Comparison of ENCODE assay signal across 8 cellular contexts in the genomic region with DNA sequence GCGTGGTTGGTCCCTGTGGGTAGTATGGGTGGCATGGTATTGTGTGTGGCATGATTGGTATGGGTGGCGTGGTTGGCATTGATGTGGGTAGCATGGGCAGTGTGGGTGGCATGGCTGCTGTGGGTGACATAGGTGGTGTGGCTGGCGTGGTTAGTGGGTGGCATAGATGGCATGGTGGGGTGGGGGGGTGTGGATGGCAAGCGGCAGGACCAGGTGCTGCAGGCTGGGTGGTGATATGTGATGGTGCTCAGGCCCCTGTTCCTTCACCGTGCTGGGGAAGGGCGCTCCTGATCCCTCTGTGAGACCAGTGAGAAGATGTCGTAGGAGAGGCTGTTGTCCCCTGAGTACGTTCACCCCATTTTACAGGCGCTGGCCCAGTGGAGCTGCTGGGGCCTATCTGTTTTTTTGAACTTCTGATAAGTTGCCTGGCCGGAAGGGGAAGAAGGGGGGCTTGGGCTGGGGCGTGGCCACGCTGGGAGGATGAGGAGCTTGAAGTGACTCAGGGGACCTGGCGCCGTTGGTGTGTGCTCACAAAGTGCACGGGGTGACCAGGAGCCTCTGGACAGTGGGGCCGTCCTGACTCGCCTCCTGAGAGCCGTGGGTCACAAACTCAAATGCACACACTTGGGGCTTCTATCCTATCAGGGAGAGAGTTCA. TPM values are rescaled to one million over a fixed set of nuclear protein-coding genes. Genes with fewer than 3 reads are reported as not detected.
DNase-seq lines count a peak whose midpoint lies in the region; ATAC-seq, FAIRE-seq and TF ChIP-seq lines count a peak whose summit lies in the region.

No MANE protein-coding gene starts in this region.

- H3K27me3 ChIP-seq in psoas muscle (ENCODE audit: insufficient read depth in 3 of 3, low read length in 2 of 3) (no peaks in the 10 kb centered on the region), PC-9 (ENCODE audit: insufficient read depth, low read depth) (no peaks in the 10 kb centered on the region), small intestine (ENCODE audit: control insufficient read depth in 2 of 2, insufficient read depth in 2 of 2, low read length in 2 of 2) (no peaks in the 10 kb centered on the region)

- TF ChIP-seq CTCF in GM20000 (IDR thresholded peaks at IDR 0.05; ENCODE audit: extremely low read depth, missing control alignments) (no peak), OCI-LY7 (conservative IDR thresholded peaks at IDR 0.05; ENCODE audit: low read length) (no peak), psoas muscle (IDR thresholded peaks at IDR 0.05) (no peak), PC-9 (conservative IDR thresholded peaks at IDR 0.05) (no peak)

- 74 to 78% (median 77%) methylated on average over 18 of the region's 18 CpGs for WGBS in psoas muscle, 3 donors
- 67 to 81% (median 78%) methylated on average over 17 to 18 of the region's 18 CpGs for WGBS in small intestine, 3 donors

- no peaks in the 10 kb centered on the region for H3K36me3 ChIP-seq in OCI-LY7 (ENCODE audit: insufficient read depth, low read length)
- H3K36me3 ChIP-seq in psoas muscle (ENCODE audit: insufficient read depth in 1 of 2, low read depth in 1 of 2): no peaks in the 10 kb centered on the region
- H3K36me3 ChIP-seq in PC-9 (ENCODE audit: low read depth): no peaks in the 10 kb centered on the region
- H3K36me3 ChIP-seq in small intestine (ENCODE audit: control insufficient read depth in 2 of 2, insufficient read depth in 2 of 2, low read length in 2 of 2): peaks cover 0 to 2% of the 10 kb centered on the region in 2 donors

- peaks cover 3% of the 10 kb centered on the region for H3K36me3 Mint-ChIP-seq in effector memory CD8-positive, alpha-beta T cell (ENCODE audit: insufficient read depth)

- H3K9me3 Mint-ChIP-seq in effector memory CD8-positive, alpha-beta T cell: no peaks in the 10 kb centered on the region

- H3K4me2 ChIP-seq in OCI-LY7 (ENCODE audit: low read length) (peak overlapping the region; percentile 73), PC-9 (no peak overlapping the region)

- H3K79me2 ChIP-seq in OCI-LY7 (ENCODE audit: insufficient read depth, low read depth, low read length): peaks cover 20% of the 10 kb centered on the region; the same call in 1 of the 2 replicates
- no peaks in the 10 kb centered on the region for H3K79me2 ChIP-seq in PC-9 (ENCODE audit: low read depth)

- H4K20me1 ChIP-seq in OCI-LY7 (ENCODE audit: insufficient read depth, low read length) (no peaks in the 10 kb centered on the region), PC-9 (ENCODE audit: insufficient read depth) (no peaks in the 10 kb centered on the region)

- H3K9me2 ChIP-seq in OCI-LY7 (ENCODE audit: insufficient read depth, low read length): no peaks in the 10 kb centered on the region
- no peaks in the 10 kb centered on the region for H3K9me2 ChIP-seq in PC-9 (ENCODE audit: insufficient read depth)

- peak overlapping the region; percentile 55 for H2AFZ ChIP-seq in OCI-LY7 (ENCODE audit: low read length)
- no peak overlapping the region for H2AFZ ChIP-seq in PC-9

- peak overlapping the region; percentile 54 for H3K4me3 ChIP-seq in OCI-LY7 (ENCODE audit: low read depth, low read length, poor library complexity, severe bottlenecking)
- no peak overlapping the region for H3K4me3 ChIP-seq in psoas muscle
- no peak overlapping the region for H3K4me3 ChIP-seq in PC-9
- no peak overlapping the region for H3K4me3 ChIP-seq in small intestine (ENCODE audit: low read depth in 1 of 2, low read length in 2 of 2)

- FAIRE-seq in small intestine (lab: Jason Lieb, UNC): no peak

- peaks cover 70% of the 10 kb centered on the region for H3K4me1 ChIP-seq in OCI-LY7 (ENCODE audit: insufficient read depth, low read length, poor library complexity, severe bottlenecking)
- H3K4me1 ChIP-seq in psoas muscle: peaks cover 17% of the 10 kb centered on the region
- H3K4me1 ChIP-seq in PC-9 (replicated peaks; ENCODE audit: insufficient read depth): no peaks in the 10 kb centered on the region
- H3K4me1 ChIP-seq in small intestine (ENCODE audit: control insufficient read depth in 2 of 2, insufficient read depth in 1 of 2, low read depth in 1 of 2, low read length in 1 of 2): peaks cover 0 to 2% of the 10 kb centered on the region in 2 donors

- H3F3A ChIP-seq in PC-9 (ENCODE audit: insufficient read depth, low read depth): no peaks in the 10 kb centered on the region

- ATAC-seq in effector memory CD8-positive, alpha-beta T cell (replicated peaks): peak; percentile 51
- peak in 3 of 4 donors; percentile 34 to 41 (median 40) for ATAC-seq in psoas muscle

- peak overlapping the region; percentile 69 for H3K27ac ChIP-seq in OCI-LY7 (ENCODE audit: low read depth, low read length, poor library complexity, severe bottlenecking)
- H3K27ac ChIP-seq in psoas muscle: no peak overlapping the region
- no peak overlapping the region for H3K27ac ChIP-seq in PC-9
- H3K27ac ChIP-seq in small intestine (ENCODE audit: low read depth in 1 of 2, low read length in 1 of 2): peak overlapping the region in 1 of 2 donors; percentile 3

- BruUV-seq in OCI-LY7 (replicated peaks; lab: Mats Ljungman, UMichigan): no TSS peak
- no TSS peak for BruUV-seq in PC-9 (replicated peaks; lab: Mats Ljungman, UMichigan)

- H3K4me1 Mint-ChIP-seq in effector memory CD8-positive, alpha-beta T cell (ENCODE audit: low read depth in 2 of 2): peaks cover 23 to 24% of the 10 kb centered on the region in 2 donors

- intact Hi-C loops in OCI-LY7 (cut with micrococcal nuclease; ENCODE audit: unreplicated experiment): no loop called here
- intact Hi-C loops in psoas muscle (cut with DNase I): no loop called here
- intact Hi-C loops in PC-9 (cut with micrococcal nuclease; ENCODE audit: unreplicated experiment): no loop called here

- POLR2A ChIA-PET in OCI-LY7 (lab: Charles Lee): interaction anchor here (0.6 to 1.1 kb wide), 4 partner anchors 13 to 29 kb away, joined by 3 to 8 read pairs (median 4); no protein-coding TSS in a partner anchor
- POLR2A ChIA-PET in PC-9 (lab: Charles Lee; ENCODE audit: unreplicated experiment): no interaction called here

- H3K9me3 ChIP-seq in OCI-LY7 (ENCODE audit: low read length) (no peaks in the 10 kb centered on the region), psoas muscle (no peaks in the 10 kb centered on the region), PC-9 (ENCODE audit: insufficient read depth, low read depth) (no peaks in the 10 kb centered on the region), small intestine (ENCODE audit: control insufficient read depth, low read depth) (no peaks in the 10 kb centered on the region)

- H3K27me3 Mint-ChIP-seq in effector memory CD8-positive, alpha-beta T cell: no peaks in the 10 kb centered on the region

- no peak overlapping the region for H3K27ac Mint-ChIP-seq in effector memory CD8-positive, alpha-beta T cell

- H3K4me3 Mint-ChIP-seq in effector memory CD8-positive, alpha-beta T cell: no peak overlapping the region

- CTCF ChIA-PET in OCI-LY7 (lab: Charles Lee; ENCODE audit: unreplicated experiment): no interaction called here
- CTCF ChIA-PET in PC-9 (lab: Charles Lee): no interaction called here

- DNase-seq in GM20000 (ENCODE audit: low spot score) (peak; percentile 67), OCI-LY7 (ENCODE audit: low spot score) (peak; percentile 82), psoas muscle (peak in 1 of 2 donors; percentile 73), PC-9 (no peak), NCI-H748 (lab: John Stamatoyannopoulos, UW; ENCODE audit: unreplicated experiment) (no peak), small intestine (no peak), kidney tubule cell (ENCODE audit: low spot score) (no peak)
- DNase-seq in effector memory CD8-positive, alpha-beta T cell: peak in 1 of 3 experiments; percentile 28

RNA-seq across cellular contexts. Expression of gene INPP5A, which starts 17.5 kb away (rescaled TPM):
- 11.0 and 14.5 TPM in 2 replicates for total RNA-seq in OCI-LY7 (2014; rRNA removed; shearing (Covaris generic))
- total RNA-seq in OCI-LY7 (2022): 15.7 and 18.4 TPM in 2 replicates
- 10 to 100 TPM; 38.2 to 48.8 (median 42.2) TPM for total RNA-seq in psoas muscle
- polyA plus RNA-seq in psoas muscle: 10 to 100 TPM; 15.1 to 44.3 (median 29.5) TPM
- 18.4 and 18.8 TPM in 2 replicates for total RNA-seq in PC-9 (2021)
- 10 to 100 TPM; 22.4 to 25.0 (median 23.2) TPM for polyA plus RNA-seq in small intestine

Comparison
In these comparisons a context has a peak if more than half of its experiments do, and no peak if none do; other contexts are left out.
1. DNase-seq: peak in GM20000 (single experiment) and OCI-LY7 (single experiment); none in PC-9 (0 of 2), NCI-H748 (single experiment), small intestine (single experiment) and kidney tubule cell (single experiment).